15 cellular contexts compared by ENCODE assay signal in genomic region chr6:139594333-139594965, GRCh38.
"Had no signal": no experiment of that assay in that cellular context is flagged by ENCODE, and none has a peak within 500 bp of the region (broad histone marks: within the 10 kb centered on the region; RNA-seq: fewer than 3 reads in every experiment).

No MANE protein-coding gene starts in this region.

- H3K4me1 Mint-ChIP-seq: activated B cell treated with CpG ODN at 0.5 μM for 24 hours, natural killer cell had no signal

- H3K36me3 Mint-ChIP-seq: natural killer cell had no signal

- H3K4me3 Mint-ChIP-seq: activated B cell treated with CpG ODN at 0.5 μM for 24 hours; activated CD4-positive, alpha-beta T cell treated with anti-CD3 and anti-CD28 coated beads, Interleukin-2, amount 10 ng/mL, durations not matched to agents 24 days and 14 days; activated T-helper 1 cell treated with anti-CD3 and anti-CD28 coated beads, Interleukin-12 subunit alpha, Interleukin-12 subunit beta, Interleukin-2, Interleukin-4 antibody, amounts not matched to agents 30 ng/mL and 10 ng/mL and 1 ng/mL, durations not matched to agents 14 hours and 24 hours and 36 hours; natural killer cell had no signal

- H3K9me3 Mint-ChIP-seq: activated B cell treated with CpG ODN at 0.5 μM for 24 hours; activated CD4-positive, alpha-beta T cell treated with anti-CD3 and anti-CD28 coated beads, Interleukin-2, amount 10 ng/mL, durations not matched to agents 24 days and 14 days; activated T-helper 1 cell treated with anti-CD3 and anti-CD28 coated beads, Interleukin-12 subunit alpha, Interleukin-12 subunit beta, Interleukin-2, Interleukin-4 antibody, amounts not matched to agents 30 ng/mL and 10 ng/mL and 1 ng/mL, durations not matched to agents 14 hours and 24 hours and 36 hours; natural killer cell had no signal

- FAIRE-seq: keratinocyte had no signal

- H3K36me3 ChIP-seq: gastrocnemius medialis, left ventricle myocardium inferior, upper lobe of left lung had no signal

- DNase-seq: activated B cell treated with CpG ODN at 0.5 μM for 24 hours; activated CD4-positive, alpha-beta T cell treated with anti-CD3 and anti-CD28 coated beads, Interleukin-2, amount 10 ng/mL, durations not matched to agents 24 days and 14 days; activated naive CD4-positive, alpha-beta T cell; aorta; cortex of kidney; effector CD8-positive, alpha-beta T cell; gastrocnemius medialis; left ventricle myocardium inferior; midbrain; natural killer cell; T-helper 1 cell; upper lobe of left lung had no signal

- H3K27ac Mint-ChIP-seq: activated B cell treated with CpG ODN at 0.5 μM for 24 hours; activated CD4-positive, alpha-beta T cell treated with anti-CD3 and anti-CD28 coated beads, Interleukin-2, amount 10 ng/mL, durations not matched to agents 24 days and 14 days; activated T-helper 1 cell treated with anti-CD3 and anti-CD28 coated beads, Interleukin-12 subunit alpha, Interleukin-12 subunit beta, Interleukin-2, Interleukin-4 antibody, amounts not matched to agents 30 ng/mL and 10 ng/mL and 1 ng/mL, durations not matched to agents 14 hours and 24 hours and 36 hours; natural killer cell had no signal

- H3K9me3 ChIP-seq: gastrocnemius medialis, left ventricle myocardium inferior, upper lobe of left lung had no signal

- ATAC-seq: gastrocnemius medialis, natural killer cell had no signal

- H3K27me3 ChIP-seq: gastrocnemius medialis, upper lobe of left lung had no signal

- H3K27ac ChIP-seq: gastrocnemius medialis, left ventricle myocardium inferior, SK-N-MC, upper lobe of left lung had no signal

- H3K4me3 ChIP-seq: gastrocnemius medialis, left ventricle myocardium inferior, SK-N-MC, upper lobe of left lung had no signal
